ENCODE assay signal across 8 cellular contexts in genomic region chr11:14300661-14301304, GRCh38. TPM values are rescaled to one million over a fixed set of nuclear protein-coding genes. Genes with fewer than 3 reads are reported as not detected.
DNase-seq lines count a peak whose midpoint lies in the region; ATAC-seq and TF ChIP-seq lines count a peak whose summit lies in the region.

No MANE protein-coding gene starts in this region.

- H3K4me2 ChIP-seq in neural cell (ENCODE audit: low read length), result no peak overlapping the region

- peak; percentile 91 for TF ChIP-seq RAD21 in neural cell (conservative IDR thresholded peaks at IDR 0.05)

- peaks cover 6% of the 10 kb centered on the region for H3K79me2 ChIP-seq in neural cell (replicated peaks; ENCODE audit: insufficient read depth, low read length)

- no peak for TF ChIP-seq EP300 in neural cell (conservative IDR thresholded peaks at IDR 0.05; ENCODE audit: poor library complexity, severe bottlenecking)

- H3F3A ChIP-seq in neural cell (ENCODE audit: insufficient read depth, low read length, poor library complexity, severe bottlenecking), result no peaks in the 10 kb centered on the region

- DNase-seq in COLO668 (lab: John Stamatoyannopoulos, UW; ENCODE audit: unreplicated experiment) (peak; percentile 17), NOMO-1 treated with DMSO at 0.1 percent for 48 hours (lab: John Stamatoyannopoulos, UW; ENCODE audit: unreplicated experiment) (peak; percentile 80), activated T-cell treated with anti-CD3 and anti-CD28 coated beads for 4 hours (peak; percentile 24), fibroblast of gingiva (ENCODE audit: low read depth) (peak; percentile 73), ureter (ENCODE audit: low spot score) (peak; percentile 53)

- peak; percentile 86 for TF ChIP-seq CTCF in neural cell (IDR thresholded peaks at IDR 0.05; ENCODE audit: poor library complexity, severe bottlenecking)

- no peak overlapping the region for H3K4me3 ChIP-seq in neural cell (ENCODE audit: low read length)

- H3K36me3 ChIP-seq in neural cell (ENCODE audit: insufficient read depth, low read length), result no peaks in the 10 kb centered on the region

- no peaks in the 10 kb centered on the region for H3K27me3 ChIP-seq in neural cell (ENCODE audit: insufficient read depth, low read depth, low read length)

- H3K27ac ChIP-seq in neural cell (ENCODE audit: low read length), result no peak overlapping the region

- H3K9ac ChIP-seq in neural cell (ENCODE audit: low read length), result no peak overlapping the region

- ATAC-seq in GM19372 (IDR thresholded peaks at IDR 0.05; ENCODE audit: low read depth, unreplicated experiment) (peak; percentile 70), HG03439 (IDR thresholded peaks at IDR 0.05; ENCODE audit: unreplicated experiment) (peak; percentile 75)

- H3K9me2 ChIP-seq in neural cell (ENCODE audit: insufficient read depth, low read length), result no peaks in the 10 kb centered on the region

- H3K9me3 ChIP-seq in neural cell (ENCODE audit: low read length), result no peaks in the 10 kb centered on the region

- H4K20me1 ChIP-seq in neural cell (ENCODE audit: insufficient read depth), result no peaks in the 10 kb centered on the region

- H2AFZ ChIP-seq in neural cell (ENCODE audit: low read depth, low read length), result no peak overlapping the region

TF ChIP-seq in neural cell, 6 proteins besides CTCF, POLR2A, EP300 and RAD21:
- no peak for TF ChIP-seq POLR2AphosphoS5 (IDR thresholded peaks at IDR 0.05)
- TF ChIP-seq SMC3 (conservative IDR thresholded peaks at IDR 0.05; ENCODE audit: poor library complexity), result peak; percentile 86
- TF ChIP-seq REST (IDR thresholded peaks at IDR 0.05; ENCODE audit: borderline replicate concordance), result no peak

RNA-seq across cellular contexts. Expression of gene RRAS2, which starts 58.2 kb away (rescaled TPM):
- 47.3 and 49.4 TPM in 2 replicates for polyA plus RNA-seq in neural cell
- 73.3 and 76.6 TPM in 2 replicates for polyA minus RNA-seq in neural cell
- total RNA-seq in ureter, result 31.1 TPM

Comparison
In these comparisons a context has a peak if more than half of its experiments do, and no peak if none do; other contexts are left out.
1. DNase-seq: peak in every context shown above with its lines; median percentile 80 in NOMO-1 treated with DMSO at 0.1 percent for 48 hours; 73 in fibroblast of gingiva; 53 in ureter; 24 in activated T-cell treated with anti-CD3 and anti-CD28 coated beads for 4 hours; 17 in COLO668.